In the genomic region with DNA sequence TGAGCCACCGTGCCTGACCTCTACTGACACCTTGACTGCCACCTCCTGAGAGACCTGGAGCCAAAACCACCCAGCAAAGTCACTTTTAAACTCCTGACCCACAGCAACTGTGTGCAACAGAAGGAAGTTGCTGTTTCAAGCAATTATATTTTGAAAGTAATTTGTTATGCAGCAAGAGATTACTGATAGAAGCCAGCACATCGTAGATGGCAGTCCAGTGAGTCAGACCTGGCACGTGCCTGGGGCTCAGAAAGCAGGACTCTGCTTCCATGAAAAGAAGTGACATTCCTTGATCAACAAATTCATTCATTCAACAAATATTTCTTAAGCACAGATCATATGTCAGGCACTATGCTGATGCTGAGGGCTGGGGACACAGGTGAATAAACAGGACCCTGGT, we compare ENCODE assay signal across 14 cellular contexts.
DNase-seq lines count a peak whose midpoint lies in the region; TF ChIP-seq lines count a peak whose summit lies in the region.
"Had no signal": no experiment of that assay in that cellular context is flagged by ENCODE, and none has a peak within 500 bp of the region (broad histone marks: within the 10 kb centered on the region; RNA-seq: fewer than 3 reads in every experiment).

No MANE protein-coding gene starts in this region.

- DNase-seq in AG08395 (ENCODE audit: low spot score) = peak; percentile 86
- peak; percentile 50 for DNase-seq in brain microvascular endothelial cell
- DNase-seq in kidney tubule cell (ENCODE audit: low spot score) = peak; percentile 71
- DNase-seq in NCI-H1694 (lab: John Stamatoyannopoulos, UW) = no peak
- no peak for DNase-seq in T-helper 2 cell treated with Interferon-gamma antibody and Interleukin-4, amounts not matched to agents 5 μg/mL and 100 μg/mL, for 36 hours (ENCODE audit: low spot score)
- DNase-seq in DMS79 (lab: John Stamatoyannopoulos, UW) = no peak
- DNase-seq in activated CD4-positive, alpha-beta T cell treated with anti-CD3 and anti-CD28 coated beads for 4 hours = no peak
- DNase-seq: activated CD4-positive, alpha-beta T cell treated with anti-CD3 and anti-CD28 coated beads, Interleukin-2, amount 10 ng/mL, durations not matched to agents 24 days and 14 days; activated gamma-delta T cell treated with Interleukin-2 at 50 U/mL for 16 hours; mesendoderm; NCI-H1436 treated with DMSO at 0.1 percent for 48 hours; NCI-H82; SW 1271 had no signal

- H3K4me3 ChIP-seq in brain microvascular endothelial cell (ENCODE audit: low read depth, low read length) = no peak overlapping the region

- H3K4me3 Mint-ChIP-seq in T-helper 2 cell treated with Interferon-gamma antibody and Interleukin-4, amounts not matched to agents 5 μg/mL and 100 μg/mL, for 36 hours = no peak overlapping the region
- H3K4me3 Mint-ChIP-seq: activated CD4-positive, alpha-beta T cell treated with anti-CD3 and anti-CD28 coated beads, Interleukin-2, amount 10 ng/mL, durations not matched to agents 24 days and 14 days had no signal

- no peaks in the 10 kb centered on the region for H3K36me3 Mint-ChIP-seq in T-helper 2 cell treated with Interferon-gamma antibody and Interleukin-4, amounts not matched to agents 5 μg/mL and 100 μg/mL, for 36 hours (ENCODE audit: low read depth)

- TF ChIP-seq CTCF in brain microvascular endothelial cell (IDR thresholded peaks at IDR 0.05; ENCODE audit: low read depth, low read length, missing control alignments) = no peak

- H3K27me3 ChIP-seq in brain microvascular endothelial cell (replicated peaks) = no peaks in the 10 kb centered on the region

- no peak for TF ChIP-seq RAD21 in Ishikawa (IDR thresholded peaks at IDR 0.05; ENCODE audit: low read depth)

- peaks cover 12% of the 10 kb centered on the region for H3K27me3 Mint-ChIP-seq in T-helper 2 cell treated with Interferon-gamma antibody and Interleukin-4, amounts not matched to agents 5 μg/mL and 100 μg/mL, for 36 hours (ENCODE audit: low read depth)

- peaks cover 3% of the 10 kb centered on the region for H3K4me1 Mint-ChIP-seq in T-helper 2 cell treated with Interferon-gamma antibody and Interleukin-4, amounts not matched to agents 5 μg/mL and 100 μg/mL, for 36 hours (ENCODE audit: low read depth)

- TF ChIP-seq EP300 in Ishikawa (IDR thresholded peaks at IDR 0.05; ENCODE audit: borderline replicate concordance) = no peak

- H3K36me3 ChIP-seq in brain microvascular endothelial cell (replicated peaks) = no peaks in the 10 kb centered on the region

- in situ Hi-C loops in brain microvascular endothelial cell (cut with HindIII; ENCODE audit: low pct_ligation_motif_present, low sequenced_read_pairs) = no loop called here

- no peak overlapping the region for H3K27ac Mint-ChIP-seq in T-helper 2 cell treated with Interferon-gamma antibody and Interleukin-4, amounts not matched to agents 5 μg/mL and 100 μg/mL, for 36 hours
- H3K27ac Mint-ChIP-seq: activated CD4-positive, alpha-beta T cell treated with anti-CD3 and anti-CD28 coated beads, Interleukin-2, amount 10 ng/mL, durations not matched to agents 24 days and 14 days had no signal

- no peak overlapping the region for H3K27ac ChIP-seq in brain microvascular endothelial cell

- H3K9me3 Mint-ChIP-seq in T-helper 2 cell treated with Interferon-gamma antibody and Interleukin-4, amounts not matched to agents 5 μg/mL and 100 μg/mL, for 36 hours = no peaks in the 10 kb centered on the region
- H3K9me3 Mint-ChIP-seq: activated CD4-positive, alpha-beta T cell treated with anti-CD3 and anti-CD28 coated beads, Interleukin-2, amount 10 ng/mL, durations not matched to agents 24 days and 14 days had no signal

TF ChIP-seq in Ishikawa, 13 proteins besides CTCF, POLR2A, EP300 and RAD21:
- no peak for TF ChIP-seq TAF1 (IDR thresholded peaks at IDR 0.05; ENCODE audit: low read depth)
- TF ChIP-seq EGR1 (IDR thresholded peaks at IDR 0.05) = no peak
- TF ChIP-seq TEAD4 (IDR thresholded peaks at IDR 0.05) = no peak
- TF ChIP-seq, protein P1, sequence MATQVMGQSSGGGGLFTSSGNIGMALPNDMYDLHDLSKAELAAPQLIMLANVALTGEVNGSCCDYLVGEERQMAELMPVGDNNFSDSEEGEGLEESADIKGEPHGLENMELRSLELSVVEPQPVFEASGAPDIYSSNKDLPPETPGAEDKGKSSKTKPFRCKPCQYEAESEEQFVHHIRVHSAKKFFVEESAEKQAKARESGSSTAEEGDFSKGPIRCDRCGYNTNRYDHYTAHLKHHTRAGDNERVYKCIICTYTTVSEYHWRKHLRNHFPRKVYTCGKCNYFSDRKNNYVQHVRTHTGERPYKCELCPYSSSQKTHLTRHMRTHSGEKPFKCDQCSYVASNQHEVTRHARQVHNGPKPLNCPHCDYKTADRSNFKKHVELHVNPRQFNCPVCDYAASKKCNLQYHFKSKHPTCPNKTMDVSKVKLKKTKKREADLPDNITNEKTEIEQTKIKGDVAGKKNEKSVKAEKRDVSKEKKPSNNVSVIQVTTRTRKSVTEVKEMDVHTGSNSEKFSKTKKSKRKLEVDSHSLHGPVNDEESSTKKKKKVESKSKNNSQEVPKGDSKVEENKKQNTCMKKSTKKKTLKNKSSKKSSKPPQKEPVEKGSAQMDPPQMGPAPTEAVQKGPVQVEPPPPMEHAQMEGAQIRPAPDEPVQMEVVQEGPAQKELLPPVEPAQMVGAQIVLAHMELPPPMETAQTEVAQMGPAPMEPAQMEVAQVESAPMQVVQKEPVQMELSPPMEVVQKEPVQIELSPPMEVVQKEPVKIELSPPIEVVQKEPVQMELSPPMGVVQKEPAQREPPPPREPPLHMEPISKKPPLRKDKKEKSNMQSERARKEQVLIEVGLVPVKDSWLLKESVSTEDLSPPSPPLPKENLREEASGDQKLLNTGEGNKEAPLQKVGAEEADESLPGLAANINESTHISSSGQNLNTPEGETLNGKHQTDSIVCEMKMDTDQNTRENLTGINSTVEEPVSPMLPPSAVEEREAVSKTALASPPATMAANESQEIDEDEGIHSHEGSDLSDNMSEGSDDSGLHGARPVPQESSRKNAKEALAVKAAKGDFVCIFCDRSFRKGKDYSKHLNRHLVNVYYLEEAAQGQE (IDR thresholded peaks at IDR 0.05; ENCODE audit: low read depth) = no peak
- TF ChIP-seq, protein P2, sequence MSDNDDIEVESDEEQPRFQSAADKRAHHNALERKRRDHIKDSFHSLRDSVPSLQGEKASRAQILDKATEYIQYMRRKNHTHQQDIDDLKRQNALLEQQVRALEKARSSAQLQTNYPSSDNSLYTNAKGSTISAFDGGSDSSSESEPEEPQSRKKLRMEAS (IDR thresholded peaks at IDR 0.05) = 0 out of 2 replicates have a peak, but pooled peaks have one; percentile 37

Comparison
In these comparisons a context has a peak if more than half of its experiments do, and no peak if none do; other contexts are left out.
1. DNase-seq: peak in AG08395 (single experiment), brain microvascular endothelial cell (single experiment) and kidney tubule cell (single experiment); none in NCI-H1694 (single experiment), T-helper 2 cell treated with Interferon-gamma antibody and Interleukin-4, amounts not matched to agents 5 μg/mL and 100 μg/mL, for 36 hours (single experiment), DMS79 (single experiment) and activated CD4-positive, alpha-beta T cell treated with anti-CD3 and anti-CD28 coated beads for 4 hours (0 of 2).